In the genomic region with DNA sequence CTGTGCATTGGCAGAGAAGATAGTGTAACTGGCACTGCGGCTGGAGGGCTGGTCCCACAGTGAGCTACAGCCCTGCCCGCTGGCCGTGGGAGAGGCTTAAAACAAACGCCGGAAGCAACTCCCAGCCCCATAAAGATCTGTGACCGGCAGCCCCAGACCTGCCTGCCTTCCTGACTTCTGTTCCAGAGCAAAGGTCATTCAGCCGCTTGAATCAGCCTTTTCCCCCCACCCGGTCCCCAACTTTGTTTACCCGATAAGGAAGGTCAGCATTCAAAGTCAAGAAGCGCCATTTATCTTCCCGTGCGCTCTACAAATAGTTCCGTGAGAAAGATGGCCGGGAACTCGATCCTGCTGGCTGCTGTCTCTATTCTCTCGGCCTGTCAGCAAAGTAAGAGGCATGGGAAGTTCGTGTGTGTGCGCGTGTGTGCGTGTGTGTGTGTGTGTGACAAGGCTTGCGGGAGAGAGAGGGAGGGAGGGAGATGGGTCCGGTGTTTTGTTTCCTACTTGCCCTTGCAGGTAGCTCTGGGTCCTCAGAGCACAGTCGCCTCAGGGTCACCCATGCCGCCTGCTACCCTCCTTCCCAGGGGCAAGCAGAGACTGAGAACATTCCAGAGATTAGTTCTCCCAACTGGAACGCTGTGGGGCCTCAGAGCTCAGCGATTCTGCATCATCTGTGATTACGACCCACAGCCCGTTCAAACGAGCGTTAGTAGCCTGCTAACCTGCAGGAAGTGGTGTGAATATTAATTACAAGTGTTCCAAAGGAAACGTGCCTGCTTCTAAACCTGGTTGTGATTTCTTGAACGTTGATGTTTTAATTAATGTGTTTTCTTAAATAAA, we compare ENCODE assay signal across 1 cellular context.
A peak's percentile ranks its signal among the peaks of the same experiment; 100 is the strongest.
TF ChIP-seq lines count a peak whose summit lies in the region.

A gene (plus strand): TSS at position 130 of the 840 bp plus-strand sequence. CDS start 201 bp downstream, at position 331.

TF ChIP-seq in K562, 482 proteins besides CTCF, POLR2A, EP300 and RAD21 (continued from another document and continues in another):
- TF ChIP-seq, protein P1, sequence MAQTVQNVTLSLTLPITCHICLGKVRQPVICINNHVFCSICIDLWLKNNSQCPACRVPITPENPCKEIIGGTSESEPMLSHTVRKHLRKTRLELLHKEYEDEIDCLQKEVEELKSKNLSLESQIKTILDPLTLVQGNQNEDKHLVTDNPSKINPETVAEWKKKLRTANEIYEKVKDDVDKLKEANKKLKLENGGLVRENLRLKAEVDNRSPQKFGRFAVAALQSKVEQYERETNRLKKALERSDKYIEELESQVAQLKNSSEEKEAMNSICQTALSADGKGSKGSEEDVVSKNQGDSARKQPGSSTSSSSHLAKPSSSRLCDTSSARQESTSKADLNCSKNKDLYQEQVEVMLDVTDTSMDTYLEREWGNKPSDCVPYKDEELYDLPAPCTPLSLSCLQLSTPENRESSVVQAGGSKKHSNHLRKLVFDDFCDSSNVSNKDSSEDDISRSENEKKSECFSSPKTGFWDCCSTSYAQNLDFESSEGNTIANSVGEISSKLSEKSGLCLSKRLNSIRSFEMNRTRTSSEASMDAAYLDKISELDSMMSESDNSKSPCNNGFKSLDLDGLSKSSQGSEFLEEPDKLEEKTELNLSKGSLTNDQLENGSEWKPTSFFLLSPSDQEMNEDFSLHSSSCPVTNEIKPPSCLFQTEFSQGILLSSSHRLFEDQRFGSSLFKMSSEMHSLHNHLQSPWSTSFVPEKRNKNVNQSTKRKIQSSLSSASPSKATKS (CRISPR knock-in tag; IDR thresholded peaks at IDR 0.05) = no peak
- TF ChIP-seq, protein P2, sequence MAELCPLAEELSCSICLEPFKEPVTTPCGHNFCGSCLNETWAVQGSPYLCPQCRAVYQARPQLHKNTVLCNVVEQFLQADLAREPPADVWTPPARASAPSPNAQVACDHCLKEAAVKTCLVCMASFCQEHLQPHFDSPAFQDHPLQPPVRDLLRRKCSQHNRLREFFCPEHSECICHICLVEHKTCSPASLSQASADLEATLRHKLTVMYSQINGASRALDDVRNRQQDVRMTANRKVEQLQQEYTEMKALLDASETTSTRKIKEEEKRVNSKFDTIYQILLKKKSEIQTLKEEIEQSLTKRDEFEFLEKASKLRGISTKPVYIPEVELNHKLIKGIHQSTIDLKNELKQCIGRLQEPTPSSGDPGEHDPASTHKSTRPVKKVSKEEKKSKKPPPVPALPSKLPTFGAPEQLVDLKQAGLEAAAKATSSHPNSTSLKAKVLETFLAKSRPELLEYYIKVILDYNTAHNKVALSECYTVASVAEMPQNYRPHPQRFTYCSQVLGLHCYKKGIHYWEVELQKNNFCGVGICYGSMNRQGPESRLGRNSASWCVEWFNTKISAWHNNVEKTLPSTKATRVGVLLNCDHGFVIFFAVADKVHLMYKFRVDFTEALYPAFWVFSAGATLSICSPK (IDR thresholded peaks at IDR 0.05; ENCODE audit: borderline replicate concordance) = no peak
- TF ChIP-seq HNRNPUL1 (IDR thresholded peaks at IDR 0.05; ENCODE audit: low read length) = no peak
- peak; percentile 63 for TF ChIP-seq RBBP5 (IDR thresholded peaks at IDR 0.05; ENCODE audit: borderline replicate concordance, insufficient read depth, low read length, poor library complexity, severe bottlenecking)
- TF ChIP-seq ZFX (CRISPR knock-in tag; IDR thresholded peaks at IDR 0.05) = peak; percentile 44
- peak; percentile 51 for TF ChIP-seq NFIC (IDR thresholded peaks at IDR 0.05)
- TF ChIP-seq, protein P3, sequence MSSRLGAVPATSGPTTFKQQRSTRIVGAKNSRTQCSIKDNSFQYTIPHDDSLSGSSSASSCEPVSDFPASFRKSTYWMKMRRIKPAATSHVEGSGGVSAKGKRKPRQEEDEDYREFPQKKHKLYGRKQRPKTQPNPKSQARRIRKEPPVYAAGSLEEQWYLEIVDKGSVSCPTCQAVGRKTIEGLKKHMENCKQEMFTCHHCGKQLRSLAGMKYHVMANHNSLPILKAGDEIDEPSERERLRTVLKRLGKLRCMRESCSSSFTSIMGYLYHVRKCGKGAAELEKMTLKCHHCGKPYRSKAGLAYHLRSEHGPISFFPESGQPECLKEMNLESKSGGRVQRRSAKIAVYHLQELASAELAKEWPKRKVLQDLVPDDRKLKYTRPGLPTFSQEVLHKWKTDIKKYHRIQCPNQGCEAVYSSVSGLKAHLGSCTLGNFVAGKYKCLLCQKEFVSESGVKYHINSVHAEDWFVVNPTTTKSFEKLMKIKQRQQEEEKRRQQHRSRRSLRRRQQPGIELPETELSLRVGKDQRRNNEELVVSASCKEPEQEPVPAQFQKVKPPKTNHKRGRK (tag; IDR thresholded peaks at IDR 0.05) = no peak
- TF ChIP-seq PCBP2 (IDR thresholded peaks at IDR 0.05; ENCODE audit: low read depth, low read length, poor library complexity, severe bottlenecking) = no peak
- TF ChIP-seq ZNF431 (CRISPR knock-in tag; IDR thresholded peaks at IDR 0.05) = no peak
- TF ChIP-seq FOXK2 (conservative IDR thresholded peaks at IDR 0.05 in 1 of 2, IDR thresholded peaks at IDR 0.05 in 1 of 2; ENCODE audit: low read depth in 2 of 2) = peak; percentile 47 to 51; a peak in 3 of 4 replicates
- no peak for TF ChIP-seq RFX1 (IDR thresholded peaks at IDR 0.05)
- TF ChIP-seq SRSF3 (IDR thresholded peaks at IDR 0.05; ENCODE audit: insufficient read depth, low read length) = no peak
- no peak for TF ChIP-seq SPI1 (IDR thresholded peaks at IDR 0.05; ENCODE audit: borderline replicate concordance, low read depth, low read length)
- peak; percentile 71 for TF ChIP-seq POLR2G (IDR thresholded peaks at IDR 0.05; ENCODE audit: low read depth, low read length)
- peak; percentile 55; the same call in 1 of the 2 replicates for TF ChIP-seq DPF2 (IDR thresholded peaks at IDR 0.05)
- TF ChIP-seq, protein P4, sequence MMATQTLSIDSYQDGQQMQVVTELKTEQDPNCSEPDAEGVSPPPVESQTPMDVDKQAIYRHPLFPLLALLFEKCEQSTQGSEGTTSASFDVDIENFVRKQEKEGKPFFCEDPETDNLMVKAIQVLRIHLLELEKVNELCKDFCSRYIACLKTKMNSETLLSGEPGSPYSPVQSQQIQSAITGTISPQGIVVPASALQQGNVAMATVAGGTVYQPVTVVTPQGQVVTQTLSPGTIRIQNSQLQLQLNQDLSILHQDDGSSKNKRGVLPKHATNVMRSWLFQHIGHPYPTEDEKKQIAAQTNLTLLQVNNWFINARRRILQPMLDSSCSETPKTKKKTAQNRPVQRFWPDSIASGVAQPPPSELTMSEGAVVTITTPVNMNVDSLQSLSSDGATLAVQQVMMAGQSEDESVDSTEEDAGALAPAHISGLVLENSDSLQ (IDR thresholded peaks at IDR 0.05) = peak; percentile 79
- TF ChIP-seq, protein P5, sequence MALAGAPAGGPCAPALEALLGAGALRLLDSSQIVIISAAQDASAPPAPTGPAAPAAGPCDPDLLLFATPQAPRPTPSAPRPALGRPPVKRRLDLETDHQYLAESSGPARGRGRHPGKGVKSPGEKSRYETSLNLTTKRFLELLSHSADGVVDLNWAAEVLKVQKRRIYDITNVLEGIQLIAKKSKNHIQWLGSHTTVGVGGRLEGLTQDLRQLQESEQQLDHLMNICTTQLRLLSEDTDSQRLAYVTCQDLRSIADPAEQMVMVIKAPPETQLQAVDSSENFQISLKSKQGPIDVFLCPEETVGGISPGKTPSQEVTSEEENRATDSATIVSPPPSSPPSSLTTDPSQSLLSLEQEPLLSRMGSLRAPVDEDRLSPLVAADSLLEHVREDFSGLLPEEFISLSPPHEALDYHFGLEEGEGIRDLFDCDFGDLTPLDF (CRISPR knock-in tag; IDR thresholded peaks at IDR 0.05) = 0 out of 2 replicates have a peak, but pooled peaks have one; percentile 21
- TF ChIP-seq, protein P6, sequence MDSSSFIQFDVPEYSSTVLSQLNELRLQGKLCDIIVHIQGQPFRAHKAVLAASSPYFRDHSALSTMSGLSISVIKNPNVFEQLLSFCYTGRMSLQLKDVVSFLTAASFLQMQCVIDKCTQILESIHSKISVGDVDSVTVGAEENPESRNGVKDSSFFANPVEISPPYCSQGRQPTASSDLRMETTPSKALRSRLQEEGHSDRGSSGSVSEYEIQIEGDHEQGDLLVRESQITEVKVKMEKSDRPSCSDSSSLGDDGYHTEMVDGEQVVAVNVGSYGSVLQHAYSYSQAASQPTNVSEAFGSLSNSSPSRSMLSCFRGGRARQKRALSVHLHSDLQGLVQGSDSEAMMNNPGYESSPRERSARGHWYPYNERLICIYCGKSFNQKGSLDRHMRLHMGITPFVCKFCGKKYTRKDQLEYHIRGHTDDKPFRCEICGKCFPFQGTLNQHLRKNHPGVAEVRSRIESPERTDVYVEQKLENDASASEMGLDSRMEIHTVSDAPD (CRISPR knock-in tag; IDR thresholded peaks at IDR 0.05) = no peak
- TF ChIP-seq, protein P7, sequence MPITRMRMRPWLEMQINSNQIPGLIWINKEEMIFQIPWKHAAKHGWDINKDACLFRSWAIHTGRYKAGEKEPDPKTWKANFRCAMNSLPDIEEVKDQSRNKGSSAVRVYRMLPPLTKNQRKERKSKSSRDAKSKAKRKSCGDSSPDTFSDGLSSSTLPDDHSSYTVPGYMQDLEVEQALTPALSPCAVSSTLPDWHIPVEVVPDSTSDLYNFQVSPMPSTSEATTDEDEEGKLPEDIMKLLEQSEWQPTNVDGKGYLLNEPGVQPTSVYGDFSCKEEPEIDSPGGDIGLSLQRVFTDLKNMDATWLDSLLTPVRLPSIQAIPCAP (CRISPR knock-in tag; IDR thresholded peaks at IDR 0.05; ENCODE audit: borderline replicate concordance) = no peak
- TF ChIP-seq ZNF12 (CRISPR knock-in tag; IDR thresholded peaks at IDR 0.05) = no peak
- peak; percentile 32 to 89 (median 68) for TF ChIP-seq YY1 (IDR thresholded peaks at IDR 0.05; ENCODE audit: borderline replicate concordance in 1 of 3, control insufficient read depth in 1 of 3, extremely low read depth in 1 of 3, insufficient read depth in 3 of 3, insufficient read length in 1 of 3, insufficient replicate concordance in 2 of 3, low read depth in 1 of 3, low read length in 2 of 3)
- TF ChIP-seq ZNF785 (CRISPR knock-in tag; IDR thresholded peaks at IDR 0.05) = no peak
- TF ChIP-seq SMAD2 (IDR thresholded peaks at IDR 0.05; ENCODE audit: low read depth, low read length) = 0 out of 2 replicates have a peak, but pooled peaks have one; percentile 11
- no peak for TF ChIP-seq BMI1 (IDR thresholded peaks at IDR 0.05; ENCODE audit: low read length)
- peak in 1 of 2 experiments; percentile 34; a peak in 1 of 4 replicates for TF ChIP-seq SIN3A (IDR thresholded peaks at IDR 0.05; ENCODE audit: borderline replicate concordance in 2 of 2, control insufficient read depth in 1 of 2, low read depth in 2 of 2, low read length in 2 of 2)
- TF ChIP-seq SMARCE1 (IDR thresholded peaks at IDR 0.05) = 0 out of 2 replicates have a peak, but pooled peaks have one; percentile 32
- TF ChIP-seq, protein P8, sequence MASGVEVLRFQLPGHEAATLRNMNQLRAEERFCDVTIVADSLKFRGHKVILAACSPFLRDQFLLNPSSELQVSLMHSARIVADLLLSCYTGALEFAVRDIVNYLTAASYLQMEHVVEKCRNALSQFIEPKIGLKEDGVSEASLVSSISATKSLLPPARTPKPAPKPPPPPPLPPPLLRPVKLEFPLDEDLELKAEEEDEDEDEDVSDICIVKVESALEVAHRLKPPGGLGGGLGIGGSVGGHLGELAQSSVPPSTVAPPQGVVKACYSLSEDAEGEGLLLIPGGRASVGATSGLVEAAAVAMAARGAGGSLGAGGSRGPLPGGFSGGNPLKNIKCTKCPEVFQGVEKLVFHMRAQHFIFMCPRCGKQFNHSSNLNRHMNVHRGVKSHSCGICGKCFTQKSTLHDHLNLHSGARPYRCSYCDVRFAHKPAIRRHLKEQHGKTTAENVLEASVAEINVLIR (CRISPR knock-in tag; IDR thresholded peaks at IDR 0.05) = no peak
- TF ChIP-seq ZKSCAN1 (IDR thresholded peaks at IDR 0.05; ENCODE audit: low read depth, low read length) = no peak
- TF ChIP-seq ZNF707 (CRISPR knock-in tag; conservative IDR thresholded peaks at IDR 0.05) = no peak
- TF ChIP-seq HDAC3 (IDR thresholded peaks at IDR 0.05; ENCODE audit: borderline replicate concordance, partially characterized antibody) = peak; percentile 52
- TF ChIP-seq DNMT1 (IDR thresholded peaks at IDR 0.05) = no peak
- TF ChIP-seq NUFIP1 (IDR thresholded peaks at IDR 0.05; ENCODE audit: partially characterized antibody) = no peak
- TF ChIP-seq, protein P9, sequence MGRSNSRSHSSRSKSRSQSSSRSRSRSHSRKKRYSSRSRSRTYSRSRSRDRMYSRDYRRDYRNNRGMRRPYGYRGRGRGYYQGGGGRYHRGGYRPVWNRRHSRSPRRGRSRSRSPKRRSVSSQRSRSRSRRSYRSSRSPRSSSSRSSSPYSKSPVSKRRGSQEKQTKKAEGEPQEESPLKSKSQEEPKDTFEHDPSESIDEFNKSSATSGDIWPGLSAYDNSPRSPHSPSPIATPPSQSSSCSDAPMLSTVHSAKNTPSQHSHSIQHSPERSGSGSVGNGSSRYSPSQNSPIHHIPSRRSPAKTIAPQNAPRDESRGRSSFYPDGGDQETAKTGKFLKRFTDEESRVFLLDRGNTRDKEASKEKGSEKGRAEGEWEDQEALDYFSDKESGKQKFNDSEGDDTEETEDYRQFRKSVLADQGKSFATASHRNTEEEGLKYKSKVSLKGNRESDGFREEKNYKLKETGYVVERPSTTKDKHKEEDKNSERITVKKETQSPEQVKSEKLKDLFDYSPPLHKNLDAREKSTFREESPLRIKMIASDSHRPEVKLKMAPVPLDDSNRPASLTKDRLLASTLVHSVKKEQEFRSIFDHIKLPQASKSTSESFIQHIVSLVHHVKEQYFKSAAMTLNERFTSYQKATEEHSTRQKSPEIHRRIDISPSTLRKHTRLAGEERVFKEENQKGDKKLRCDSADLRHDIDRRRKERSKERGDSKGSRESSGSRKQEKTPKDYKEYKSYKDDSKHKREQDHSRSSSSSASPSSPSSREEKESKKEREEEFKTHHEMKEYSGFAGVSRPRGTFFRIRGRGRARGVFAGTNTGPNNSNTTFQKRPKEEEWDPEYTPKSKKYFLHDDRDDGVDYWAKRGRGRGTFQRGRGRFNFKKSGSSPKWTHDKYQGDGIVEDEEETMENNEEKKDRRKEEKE (IDR thresholded peaks at IDR 0.05; ENCODE audit: borderline replicate concordance in 1 of 2, control insufficient read depth in 1 of 2, low read depth in 2 of 2, low read length in 1 of 2) = peak in 1 of 2 experiments; percentile 55; a peak in 1 of 4 replicates
- TF ChIP-seq NFIX (CRISPR knock-in tag; IDR thresholded peaks at IDR 0.05; ENCODE audit: low read depth) = no peak
- TF ChIP-seq SMAD3 (CRISPR knock-in tag; conservative IDR thresholded peaks at IDR 0.05) = no peak
- no peak for TF ChIP-seq ZKSCAN3 (CRISPR knock-in tag; IDR thresholded peaks at IDR 0.05)
- TF ChIP-seq ZNF165 (CRISPR knock-in tag; IDR thresholded peaks at IDR 0.05; ENCODE audit: borderline replicate concordance) = no peak
- no peak for TF ChIP-seq IFI16 (CRISPR knock-in tag; IDR thresholded peaks at IDR 0.05)
- peak; percentile 70 for TF ChIP-seq TAF7 (tag; IDR thresholded peaks at IDR 0.05)
